Comparison of ENCODE assay signal across 36 cellular contexts in genomic region chr3:43117257-43117656, GRCh38.
"Had no signal": no experiment of that assay in that cellular context is flagged by ENCODE, and none has a peak within 500 bp of the region (broad histone marks: within the 10 kb centered on the region; RNA-seq: fewer than 3 reads in every experiment).

No MANE protein-coding gene starts in this region.

- H3K27me3 ChIP-seq: adrenal gland, body of pancreas, brain microvascular endothelial cell, breast epithelium, cardiac muscle cell had no signal

- ATAC-seq: activated naive CD4-positive, alpha-beta T cell treated with anti-CD3 and anti-CD28 coated beads, Interleukin-2, amount 50 U/mL, for 72 hours; activated T-cell treated with anti-CD3 and anti-CD28 coated beads, Interleukin-2, amount 50 U/mL, for 4 hours; activated T-cell treated with anti-CD3 and anti-CD28 coated beads, Interleukin-2, amount 50 U/mL, for 72 hours; activated T-helper 17 cell treated with anti-CD3 and anti-CD28 coated beads, Interleukin-2, amount 50 U/mL, for 72 hours; body of pancreas; T-helper 17 cell had no signal

- H3K27ac ChIP-seq: adrenal gland, body of pancreas, brain microvascular endothelial cell, breast epithelium, cardiac muscle cell, VCaP had no signal

- H3K9me3 Mint-ChIP-seq: activated B cell treated with CpG ODN at 0.5 μM for 24 hours; activated CD4-positive, alpha-beta memory T cell treated with anti-CD3 and anti-CD28 coated beads for 36 hours; activated CD4-positive, alpha-beta T cell treated with anti-CD3 and anti-CD28 coated beads, Interleukin-2, amount 10 ng/mL, durations not matched to agents 24 days and 14 days; activated naive CD4-positive, alpha-beta T cell treated with anti-CD3 and anti-CD28 coated beads for 36 hours; activated naive CD4-positive, alpha-beta T cell treated with anti-CD3 and anti-CD28 coated beads, Interleukin-2, amount 50 U/mL, for 72 hours; activated naive CD8-positive, alpha-beta T cell treated with anti-CD3 and anti-CD28 coated beads for 36 hours; activated T-cell treated with anti-CD3 and anti-CD28 coated beads, Interleukin-2, amount 50 U/mL, for 4 hours; activated T-cell treated with anti-CD3 and anti-CD28 coated beads, Interleukin-2, amount 50 U/mL, for 72 hours; activated T-helper 1 cell treated with anti-CD3 and anti-CD28 coated beads, Interleukin-12 subunit alpha, Interleukin-12 subunit beta, Interleukin-2, Interleukin-4 antibody, amounts not matched to agents 30 ng/mL and 10 ng/mL and 1 ng/mL, durations not matched to agents 14 hours and 24 hours and 36 hours; activated T-helper 17 cell treated with anti-CD3 and anti-CD28 coated beads, Interleukin-2, amount 50 U/mL, for 72 hours; central memory CD8-positive, alpha-beta T cell had no signal

- H3K27me3 Mint-ChIP-seq: activated naive CD8-positive, alpha-beta T cell treated with anti-CD3 and anti-CD28 coated beads for 36 hours had no signal

- H3K36me3 ChIP-seq: adrenal gland, brain microvascular endothelial cell, breast epithelium, cardiac muscle cell had no signal

- DNase-seq: activated B cell treated with CpG ODN at 0.5 μM for 24 hours; activated CD4-positive, alpha-beta memory T cell treated with anti-CD3 and anti-CD28 coated beads for 36 hours; activated CD4-positive, alpha-beta T cell treated with anti-CD3 and anti-CD28 coated beads for 4 hours; activated CD4-positive, alpha-beta T cell treated with anti-CD3 and anti-CD28 coated beads, Interleukin-2, amount 10 ng/mL, durations not matched to agents 24 days and 14 days; activated CD4-positive, alpha-beta T cell treated with anti-CD3 and anti-CD28 coated beads, Interleukin-2, amount 50 U/mL, for 1 hour; activated CD4-positive, alpha-beta T cell treated with anti-CD3 and anti-CD28 coated beads, Interleukin-2, amount 50 U/mL, for 4 hours; activated CD4-positive, CD25-positive, alpha-beta regulatory T cell treated with anti-CD3 and anti-CD28 coated beads, Interleukin-2, amount 50 U/mL, for 72 hours; activated CD8-positive, alpha-beta memory T cell treated with anti-CD3 and anti-CD28 coated beads, Interleukin-2, amount 50 U/mL, for 4 hours; activated effector memory CD4-positive, alpha-beta T cell treated with anti-CD3 and anti-CD28 coated beads, Interleukin-2, amount 50 U/mL, for 16 hours; activated gamma-delta T cell treated with Interleukin-2 at 50 U/mL for 16 hours; activated naive CD4-positive, alpha-beta T cell; activated naive CD4-positive, alpha-beta T cell treated with anti-CD3 and anti-CD28 coated beads for 36 hours; activated naive CD4-positive, alpha-beta T cell treated with anti-CD3 and anti-CD28 coated beads, Interleukin-2, amount 50 U/mL, for 16 hours; activated naive CD8-positive, alpha-beta T cell treated with anti-CD3 and anti-CD28 coated beads for 36 hours; activated T-cell treated with anti-CD3 and anti-CD28 coated beads for 4 hours; activated T-cell treated with anti-CD3 and anti-CD28 coated beads, Interleukin-2, amount 50 U/mL, for 1 hour; activated T-cell treated with anti-CD3 and anti-CD28 coated beads, Interleukin-2, amount 50 U/mL, for 4 hours; activated T-cell treated with anti-CD3 and anti-CD28 coated beads, Interleukin-2, amount 50 U/mL, for 72 hours; adrenal gland; amniotic stem cell; aorta; body of pancreas; brain microvascular endothelial cell; caudate nucleus; cerebellar nuclear complex; T-helper 17 cell; T1000 had no signal

- H3K36me3 Mint-ChIP-seq: activated CD4-positive, alpha-beta memory T cell treated with anti-CD3 and anti-CD28 coated beads for 36 hours; activated naive CD4-positive, alpha-beta T cell treated with anti-CD3 and anti-CD28 coated beads, Interleukin-2, amount 50 U/mL, for 72 hours; activated naive CD8-positive, alpha-beta T cell treated with anti-CD3 and anti-CD28 coated beads for 36 hours had no signal

- H3K4me1 ChIP-seq: adrenal gland, body of pancreas, breast epithelium had no signal

- H3K27ac Mint-ChIP-seq: activated B cell treated with CpG ODN at 0.5 μM for 24 hours; activated CD4-positive, alpha-beta memory T cell treated with anti-CD3 and anti-CD28 coated beads for 36 hours; activated CD4-positive, alpha-beta T cell treated with anti-CD3 and anti-CD28 coated beads, Interleukin-2, amount 10 ng/mL, durations not matched to agents 24 days and 14 days; activated naive CD4-positive, alpha-beta T cell treated with anti-CD3 and anti-CD28 coated beads for 36 hours; activated naive CD4-positive, alpha-beta T cell treated with anti-CD3 and anti-CD28 coated beads, Interleukin-2, amount 50 U/mL, for 72 hours; activated naive CD8-positive, alpha-beta T cell treated with anti-CD3 and anti-CD28 coated beads for 36 hours; activated T-cell treated with anti-CD3 and anti-CD28 coated beads, Interleukin-2, amount 50 U/mL, for 72 hours; activated T-helper 1 cell treated with anti-CD3 and anti-CD28 coated beads, Interleukin-12 subunit alpha, Interleukin-12 subunit beta, Interleukin-2, Interleukin-4 antibody, amounts not matched to agents 30 ng/mL and 10 ng/mL and 1 ng/mL, durations not matched to agents 14 hours and 24 hours and 36 hours; activated T-helper 17 cell treated with anti-CD3 and anti-CD28 coated beads, Interleukin-2, amount 50 U/mL, for 72 hours; T-helper 17 cell had no signal

- H3K4me1 Mint-ChIP-seq: activated B cell treated with CpG ODN at 0.5 μM for 24 hours; central memory CD8-positive, alpha-beta T cell had no signal

- H3K9me3 ChIP-seq: adrenal gland, body of pancreas, breast epithelium had no signal

- FAIRE-seq: astrocyte, TTC549 had no signal

- H3K4me3 ChIP-seq: adrenal gland, body of pancreas, breast epithelium, cardiac muscle cell had no signal

- H3K4me3 Mint-ChIP-seq: activated B cell treated with CpG ODN at 0.5 μM for 24 hours; activated CD4-positive, alpha-beta memory T cell treated with anti-CD3 and anti-CD28 coated beads for 36 hours; activated CD4-positive, alpha-beta T cell treated with anti-CD3 and anti-CD28 coated beads, Interleukin-2, amount 10 ng/mL, durations not matched to agents 24 days and 14 days; activated naive CD4-positive, alpha-beta T cell treated with anti-CD3 and anti-CD28 coated beads for 36 hours; activated naive CD8-positive, alpha-beta T cell treated with anti-CD3 and anti-CD28 coated beads for 36 hours; activated T-cell treated with anti-CD3 and anti-CD28 coated beads, Interleukin-2, amount 50 U/mL, for 4 hours; activated T-cell treated with anti-CD3 and anti-CD28 coated beads, Interleukin-2, amount 50 U/mL, for 72 hours; activated T-helper 1 cell treated with anti-CD3 and anti-CD28 coated beads, Interleukin-12 subunit alpha, Interleukin-12 subunit beta, Interleukin-2, Interleukin-4 antibody, amounts not matched to agents 30 ng/mL and 10 ng/mL and 1 ng/mL, durations not matched to agents 14 hours and 24 hours and 36 hours; activated T-helper 17 cell treated with anti-CD3 and anti-CD28 coated beads, Interleukin-2, amount 50 U/mL, for 72 hours; central memory CD8-positive, alpha-beta T cell; T-helper 17 cell had no signal
